Comparison of ENCODE assay signal across 20 cellular contexts in genomic region chr5:159002201-159002600, GRCh38.
"Had no signal": no experiment of that assay in that cellular context is flagged by ENCODE, and none has a peak within 500 bp of the region (broad histone marks: within the 10 kb centered on the region; RNA-seq: fewer than 3 reads in every experiment).

No MANE protein-coding gene starts in this region.

- H3K4me1 ChIP-seq: foreskin keratinocyte, prostate gland, uterus had no signal

- H3K4me3 Mint-ChIP-seq: activated naive CD4-positive, alpha-beta T cell treated with anti-CD3 and anti-CD28 coated beads for 36 hours; mesothelial cell of epicardium; nephron progenitor cell had no signal

- FAIRE-seq: colon had no signal

- H3K9me3 Mint-ChIP-seq: activated naive CD4-positive, alpha-beta T cell treated with anti-CD3 and anti-CD28 coated beads for 36 hours; activated T-helper 2 cell treated with anti-CD3 and anti-CD28 coated beads, Interferon-gamma antibody, Interleukin-2, Interleukin-4, amounts not matched to agents 10 μg/mL and 5 μg/mL and 100 μg/mL, durations not matched to agents 14 hours and 24 hours and 36 hours; mesothelial cell of epicardium; nephron progenitor cell had no signal

- H3K27ac ChIP-seq: cardiac muscle cell, foreskin keratinocyte, lower lobe of right lung, prostate gland, thyroid gland had no signal

- H3K36me3 Mint-ChIP-seq: mesothelial cell of epicardium had no signal

- H3K27ac Mint-ChIP-seq: activated naive CD4-positive, alpha-beta T cell treated with anti-CD3 and anti-CD28 coated beads for 36 hours; activated T-helper 2 cell treated with anti-CD3 and anti-CD28 coated beads, Interferon-gamma antibody, Interleukin-2, Interleukin-4, amounts not matched to agents 10 μg/mL and 5 μg/mL and 100 μg/mL, durations not matched to agents 14 hours and 24 hours and 36 hours; mesothelial cell of epicardium; nephron progenitor cell had no signal

- H3K4me3 ChIP-seq: cardiac muscle cell, lower lobe of right lung, prostate gland, sigmoid colon, thyroid gland, uterus had no signal

- H3K36me3 ChIP-seq: cardiac muscle cell, lower lobe of right lung, prostate gland, sigmoid colon, thyroid gland, uterus had no signal

- DNase-seq: activated CD4-positive, alpha-beta T cell treated with anti-CD3 and anti-CD28 coated beads, Interleukin-2, amount 50 U/mL, for 4 hours; activated CD4-positive, CD25-positive, alpha-beta regulatory T cell treated with anti-CD3 and anti-CD28 coated beads, Interleukin-2, amount 50 U/mL, for 72 hours; activated naive CD4-positive, alpha-beta T cell treated with anti-CD3 and anti-CD28 coated beads for 36 hours; activated T-cell treated with anti-CD3 and anti-CD28 coated beads for 4 hours; effector CD4-positive, alpha-beta T cell; foreskin keratinocyte; head of caudate nucleus; lower lobe of right lung; nephron progenitor cell; occipital lobe; sigmoid colon; stimulated activated CD4-positive, alpha-beta T cell treated with anti-CD3 and anti-CD28 coated beads, Interleukin-1b, Interleukin-23, amount 100 ng/mL, for 48 hours; T-helper 9 cell; thyroid gland; uterus had no signal

- H3K27me3 ChIP-seq: cardiac muscle cell, sigmoid colon, thyroid gland, uterus had no signal

- H3K9me3 ChIP-seq: lower lobe of right lung, prostate gland, sigmoid colon, thyroid gland, uterus had no signal

- ATAC-seq: foreskin keratinocyte, lower lobe of right lung had no signal
